8 cellular contexts compared by ENCODE assay signal in the genomic region with DNA sequence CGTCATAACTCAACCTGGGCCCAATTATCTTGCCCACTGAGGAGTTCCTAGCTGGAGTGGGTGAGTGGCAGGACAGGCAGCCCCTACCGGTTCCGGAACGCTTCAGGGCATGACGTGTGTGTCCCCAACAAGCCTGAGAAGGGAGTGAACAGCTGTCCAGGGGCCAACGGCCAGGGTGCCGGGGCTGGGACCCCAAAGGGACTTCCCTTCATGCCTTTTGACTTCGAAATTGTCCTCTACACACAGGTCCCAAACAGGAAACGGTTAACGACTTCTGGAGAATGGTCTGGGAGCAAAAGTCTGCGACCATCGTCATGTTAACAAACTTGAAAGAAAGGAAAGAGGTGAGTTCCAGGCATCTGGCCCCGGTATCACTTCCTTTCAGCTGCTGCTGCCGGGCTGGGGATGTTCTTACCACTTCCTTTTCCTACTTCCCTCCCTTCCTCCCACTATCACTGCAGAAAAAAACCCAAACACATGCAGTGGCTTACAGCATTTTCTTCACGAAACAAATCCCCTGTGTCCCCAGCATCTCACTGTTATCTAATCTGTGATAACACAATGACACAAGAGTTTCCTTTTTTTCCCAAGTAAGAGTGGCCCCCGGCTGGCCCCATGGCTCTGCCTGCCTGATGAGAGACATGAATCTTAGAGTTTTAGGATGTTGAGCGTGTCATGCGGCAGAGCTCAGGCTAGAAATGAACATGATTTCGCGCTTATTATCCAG.
DNase-seq lines count a peak whose midpoint lies in the region; ATAC-seq and TF ChIP-seq lines count a peak whose summit lies in the region.

No MANE protein-coding gene starts in this region.

- H3F3A ChIP-seq in SK-N-SH (replicated peaks; ENCODE audit: insufficient read depth): peaks cover 4% of the 10 kb centered on the region

- H3K4me2 ChIP-seq in osteoblast (ENCODE audit: insufficient read depth, low read length): no peak overlapping the region
- no peak overlapping the region for H3K4me2 ChIP-seq in SK-N-SH

- no peak for TF ChIP-seq RAD21 in SK-N-SH (IDR thresholded peaks at IDR 0.05; ENCODE audit: low read length)

- H2AFZ ChIP-seq in osteoblast (ENCODE audit: low read length) (no peak overlapping the region), SK-N-SH (ENCODE audit: low read depth) (no peak overlapping the region)

- CTCF ChIA-PET in SK-N-SH (lab: Yijun Ruan, JAX): interaction anchor here (0.7 to 3.0 kb wide), 12 partner anchors 15 to 347 kb away, joined by 3 to 13 read pairs (median 4); partner anchors contain the start of gene PTPRE

- intact Hi-C loops in colonic mucosa (cut with DNase I) (loop anchor here (10.0 kb wide), 1 partner anchor 48 kb away; no protein-coding TSS in a partner anchor), ovary (cut with DNase I) (no loop called here)

- POLR2A ChIA-PET in SK-N-SH (lab: Yijun Ruan, JAX): no interaction called here

- no peak for TF ChIP-seq POLR2A in ovary (IDR thresholded peaks at IDR 0.05)

- no peaks in the 10 kb centered on the region for H3K79me2 ChIP-seq in osteoblast (ENCODE audit: insufficient read depth, low read length)
- H3K79me2 ChIP-seq in SK-N-SH (ENCODE audit: insufficient read depth): no peaks in the 10 kb centered on the region

- H3K9me3 ChIP-seq in colonic mucosa (no peaks in the 10 kb centered on the region), osteoblast (ENCODE audit: low read depth, low read length) (no peaks in the 10 kb centered on the region), SK-N-SH (no peaks in the 10 kb centered on the region), ovary (no peaks in the 10 kb centered on the region)

- peak; percentile 51 for ATAC-seq in GM18909 (IDR thresholded peaks at IDR 0.05; ENCODE audit: poor library complexity, unreplicated experiment)
- peak; percentile 40 for ATAC-seq in HG03064 (IDR thresholded peaks at IDR 0.05; ENCODE audit: low read depth, unreplicated experiment)

- TF ChIP-seq CTCF in colonic mucosa (IDR thresholded peaks at IDR 0.05) (no peak), osteoblast (IDR thresholded peaks at IDR 0.05; ENCODE audit: extremely low read depth, low read depth, low read length) (no peak), SK-N-SH (IDR thresholded peaks at IDR 0.05) (no peak), ovary (IDR thresholded peaks at IDR 0.05) (no peak)

- H4K20me1 ChIP-seq in osteoblast (ENCODE audit: insufficient read depth, low read length) (no peaks in the 10 kb centered on the region), SK-N-SH (ENCODE audit: insufficient read depth) (no peaks in the 10 kb centered on the region)

- H3K4me3 ChIP-seq in colonic mucosa: no peak overlapping the region
- no peak overlapping the region for H3K4me3 ChIP-seq in osteoblast (ENCODE audit: insufficient read depth, low read length)
- H3K4me3 ChIP-seq in SK-N-SH (ENCODE audit: low read depth in 2 of 2, low read length in 1 of 2): no peak overlapping the region
- H3K4me3 ChIP-seq in ovary: no peak overlapping the region

- TF ChIP-seq EP300 in SK-N-SH (IDR thresholded peaks at IDR 0.05; ENCODE audit: borderline replicate concordance in 1 of 2, low read depth in 1 of 2, low read length in 1 of 2) (no peak), ovary (IDR thresholded peaks at IDR 0.05) (no peak)

- H3K9ac ChIP-seq in colonic mucosa (ENCODE audit: low read depth in 2 of 2, low read length in 2 of 2) (peak overlapping the region in 1 of 2 donors; percentile 24), SK-N-SH (no peak overlapping the region)

- H3K36me3 ChIP-seq in colonic mucosa (peaks cover 3% of the 10 kb centered on the region), osteoblast (ENCODE audit: insufficient read depth, low read length) (peaks cover 16% of the 10 kb centered on the region), SK-N-SH (replicated peaks in 1 of 2; ENCODE audit: control insufficient read depth in 1 of 2, insufficient read depth in 2 of 2, low read length in 1 of 2) (peaks cover 0 to 22% of the 10 kb centered on the region in 2 experiments), ovary (no peaks in the 10 kb centered on the region)

- peaks cover 47% of the 10 kb centered on the region for H3K36me3 Mint-ChIP-seq in T-helper 1 cell treated with Interleukin-12 subunit alpha and Interleukin-12 subunit beta and Interleukin-4 antibody, amounts not matched to agents 30 μg/mL and 1 μg/mL, for 36 hours (ENCODE audit: low read depth)

- H3K9me2 ChIP-seq in SK-N-SH: no peaks in the 10 kb centered on the region

- DNase-seq in colonic mucosa: no peak
- peak; percentile 10 for DNase-seq in osteoblast (ENCODE audit: insufficient read length, low spot score, missing footprints)
- DNase-seq in RKO (ENCODE audit: low spot score): no peak
- no peak for DNase-seq in SK-N-SH
- no peak for DNase-seq in ovary

- peaks cover 51% of the 10 kb centered on the region for H3K4me1 Mint-ChIP-seq in T-helper 1 cell treated with Interleukin-12 subunit alpha and Interleukin-12 subunit beta and Interleukin-4 antibody, amounts not matched to agents 30 μg/mL and 1 μg/mL, for 36 hours (ENCODE audit: low read depth)

- peak overlapping the region; percentile 91 for H3K27ac Mint-ChIP-seq in T-helper 1 cell treated with Interleukin-12 subunit alpha and Interleukin-12 subunit beta and Interleukin-4 antibody, amounts not matched to agents 30 μg/mL and 1 μg/mL, for 36 hours

- WGBS in SK-N-SH (ENCODE audit: low lambda C conversion rate): 81% methylated on average over 16 of the region's 20 CpGs
- 60 to 66% (median 60%) methylated on average over 20 of the region's 20 CpGs for WGBS in ovary, 3 donors

- H3K27me3 ChIP-seq in colonic mucosa (no peaks in the 10 kb centered on the region), osteoblast (ENCODE audit: insufficient read depth, low read length) (no peaks in the 10 kb centered on the region), SK-N-SH (ENCODE audit: insufficient read depth) (no peaks in the 10 kb centered on the region), ovary (no peaks in the 10 kb centered on the region)

- H3K4me3 Mint-ChIP-seq in T-helper 1 cell treated with Interleukin-12 subunit alpha and Interleukin-12 subunit beta and Interleukin-4 antibody, amounts not matched to agents 30 μg/mL and 1 μg/mL, for 36 hours: peak overlapping the region; percentile 66

- H3K27ac ChIP-seq in colonic mucosa: peak overlapping the region; percentile 56
- no peak overlapping the region for H3K27ac ChIP-seq in osteoblast (ENCODE audit: low read depth, low read length)
- no peak overlapping the region for H3K27ac ChIP-seq in SK-N-SH (ENCODE audit: low read depth in 2 of 2, low read length in 1 of 2)
- no peak overlapping the region for H3K27ac ChIP-seq in ovary

- H3K9me3 Mint-ChIP-seq in T-helper 1 cell treated with Interleukin-12 subunit alpha and Interleukin-12 subunit beta and Interleukin-4 antibody, amounts not matched to agents 30 μg/mL and 1 μg/mL, for 36 hours: no peaks in the 10 kb centered on the region

- H3K4me1 ChIP-seq in colonic mucosa (no peaks in the 10 kb centered on the region), osteoblast (ENCODE audit: insufficient read depth, low read length) (peaks cover 19% of the 10 kb centered on the region), SK-N-SH (ENCODE audit: control insufficient read depth in 1 of 2, insufficient read depth in 2 of 2, low read depth in 1 of 2, low read length in 1 of 2) (peaks cover 0 to 3% of the 10 kb centered on the region in 2 experiments; a peak in 1 of 4 replicates), ovary (ENCODE audit: insufficient read depth) (no peaks in the 10 kb centered on the region)

- H3K27me3 Mint-ChIP-seq in T-helper 1 cell treated with Interleukin-12 subunit alpha and Interleukin-12 subunit beta and Interleukin-4 antibody, amounts not matched to agents 30 μg/mL and 1 μg/mL, for 36 hours (ENCODE audit: low read depth): no peaks in the 10 kb centered on the region

TF ChIP-seq in SK-N-SH, 30 proteins besides CTCF, POLR2A, EP300 and RAD21 (continues in another document):
- TF ChIP-seq MAX (IDR thresholded peaks at IDR 0.05; ENCODE audit: low read depth): no peak
- no peak for TF ChIP-seq SIN3A (IDR thresholded peaks at IDR 0.05; ENCODE audit: borderline replicate concordance, low read depth, low read length)
- no peak for TF ChIP-seq TAF1 (IDR thresholded peaks at IDR 0.05; ENCODE audit: borderline replicate concordance, low read depth, low read length)
- no peak for TF ChIP-seq MEF2A (IDR thresholded peaks at IDR 0.05; ENCODE audit: borderline replicate concordance, low read depth)
- no peak for TF ChIP-seq POLR2AphosphoS5 (IDR thresholded peaks at IDR 0.05; ENCODE audit: low read depth, low read length)
- no peak for TF ChIP-seq CHD2 (IDR thresholded peaks at IDR 0.05; ENCODE audit: low read length, partially characterized antibody)
- no peak for TF ChIP-seq RFX5 (IDR thresholded peaks at IDR 0.05; ENCODE audit: low read length)
- no peak for TF ChIP-seq TCF12 (IDR thresholded peaks at IDR 0.05)
- no peak for TF ChIP-seq ZBTB33 (IDR thresholded peaks at IDR 0.05; ENCODE audit: borderline replicate concordance, low read depth)
- no peak for TF ChIP-seq SMC3 (IDR thresholded peaks at IDR 0.05; ENCODE audit: low read depth, low read length)
- no peak for TF ChIP-seq RCOR1 (IDR thresholded peaks at IDR 0.05; ENCODE audit: low read length)
- no peak for TF ChIP-seq FOXM1 (IDR thresholded peaks at IDR 0.05; ENCODE audit: low read depth)
